ENCODE assay signal across 13 cellular contexts in genomic region chr10:119375574-119376265, GRCh38.
DNase-seq lines count a peak whose midpoint lies in the region; ATAC-seq and TF ChIP-seq lines count a peak whose summit lies in the region.
"Had no signal": no experiment of that assay in that cellular context is flagged by ENCODE, and none has a peak within 500 bp of the region (broad histone marks: within the 10 kb centered on the region; RNA-seq: fewer than 3 reads in every experiment).

No MANE protein-coding gene starts in this region.

- no peaks in the 10 kb centered on the region for H3K9me3 Mint-ChIP-seq in activated CD8-positive, alpha-beta T cell treated with anti-CD3 and anti-CD28 coated beads, Interleukin-2, amount 10 ng/mL, durations not matched to agents 7 days and 5 days (ENCODE audit: insufficient read depth)
- H3K9me3 Mint-ChIP-seq: T-helper 2 cell treated with Interferon-gamma antibody and Interleukin-4, amounts not matched to agents 5 μg/mL and 100 μg/mL, for 36 hours had no signal

- peaks cover 8% of the 10 kb centered on the region for H3K4me1 Mint-ChIP-seq in activated CD8-positive, alpha-beta T cell treated with anti-CD3 and anti-CD28 coated beads, Interleukin-2, amount 10 ng/mL, durations not matched to agents 7 days and 5 days (ENCODE audit: low read depth)

- H3K9me3 ChIP-seq in MG63 (no peaks in the 10 kb centered on the region), esophagus muscularis mucosa (no peaks in the 10 kb centered on the region), mucosa of descending colon (no peaks in the 10 kb centered on the region), colonic mucosa (no peaks in the 10 kb centered on the region)
- H3K9me3 ChIP-seq: body of pancreas had no signal

- H3K27ac Mint-ChIP-seq in activated CD8-positive, alpha-beta T cell treated with anti-CD3 and anti-CD28 coated beads, Interleukin-2, amount 10 ng/mL, durations not matched to agents 7 days and 5 days = no peak overlapping the region
- H3K27ac Mint-ChIP-seq: T-helper 2 cell treated with Interferon-gamma antibody and Interleukin-4, amounts not matched to agents 5 μg/mL and 100 μg/mL, for 36 hours had no signal

- WGBS in esophagus muscularis mucosa = 71% methylated on average over 7 of the region's 7 CpGs

- ATAC-seq in mucosa of descending colon = peak; percentile 20
- ATAC-seq in activated CD8-positive, alpha-beta T cell treated with anti-CD3 and anti-CD28 coated beads, Interleukin-2, amount 10 ng/mL, durations not matched to agents 7 days and 5 days = no peak
- ATAC-seq: body of pancreas had no signal

- no peak overlapping the region for H3K4me3 Mint-ChIP-seq in activated CD8-positive, alpha-beta T cell treated with anti-CD3 and anti-CD28 coated beads, Interleukin-2, amount 10 ng/mL, durations not matched to agents 7 days and 5 days
- H3K4me3 Mint-ChIP-seq: T-helper 2 cell treated with Interferon-gamma antibody and Interleukin-4, amounts not matched to agents 5 μg/mL and 100 μg/mL, for 36 hours had no signal

- H3K36me3 Mint-ChIP-seq in activated CD8-positive, alpha-beta T cell treated with anti-CD3 and anti-CD28 coated beads, Interleukin-2, amount 10 ng/mL, durations not matched to agents 7 days and 5 days (ENCODE audit: low read depth) = peaks cover 7% of the 10 kb centered on the region

- intact Hi-C loops in esophagus muscularis mucosa (cut with DNase I) (no loop called here), mucosa of descending colon (cut with DNase I, micrococcal nuclease) (no loop called here), colonic mucosa (cut with DNase I) (no loop called here)

- POLR2A ChIA-PET in activated CD8-positive, alpha-beta T cell treated with anti-CD3 and anti-CD28 coated beads, Interleukin-2, amount 10 ng/mL, durations not matched to agents 7 days and 5 days (lab: Charles Lee) = interaction anchor here (1.1 kb wide), 1 partner anchor 26 kb away, joined by 4 read pairs; no protein-coding TSS in a partner anchor

- H3K27ac ChIP-seq in esophagus muscularis mucosa (replicated peaks in 1 of 4) (peak overlapping the region; percentile 26 to 67 (median 44)), colonic mucosa (no peak overlapping the region)
- H3K27ac ChIP-seq: body of pancreas had no signal

- no peak for TF ChIP-seq POLR2A in esophagus muscularis mucosa (IDR thresholded peaks at IDR 0.05; ENCODE audit: low read depth)

- no peak overlapping the region for H3K9ac ChIP-seq in colonic mucosa (ENCODE audit: low read depth in 2 of 2, low read length in 2 of 2)

- DNase-seq in ACHN (peak; percentile 12), MG63 (peak; percentile 36), esophagus muscularis mucosa (ENCODE audit: extremely low spot score) (no peak), mucosa of descending colon (peak in 2 of 3 donors; percentile 27 to 31), Kasumi-1 (lab: John Stamatoyannopoulos, UW) (no peak), colonic mucosa (no peak), NCI-H2107 treated with DMSO at 0.1 percent for 48 hours (lab: John Stamatoyannopoulos, UW; ENCODE audit: unreplicated experiment) (no peak)
- DNase-seq in activated CD8-positive, alpha-beta T cell treated with anti-CD3 and anti-CD28 coated beads, Interleukin-2, amount 10 ng/mL, durations not matched to agents 7 days and 5 days = no peak
- DNase-seq: activated CD8-positive, alpha-beta memory T cell treated with anti-CD3 and anti-CD28 coated beads, Interleukin-2, amount 50 U/mL, for 48 hours; body of pancreas; NCI-H1092 treated with DMSO at 0.1 percent for 48 hours; stimulated activated naive CD4-positive, alpha-beta T cell treated with Interleukin-2 at 50 U/mL for 16 hours had no signal

- no peak overlapping the region for H3K4me3 ChIP-seq in MG63
- H3K4me3 ChIP-seq in esophagus muscularis mucosa = no peak overlapping the region
- no peak overlapping the region for H3K4me3 ChIP-seq in mucosa of descending colon
- no peak overlapping the region for H3K4me3 ChIP-seq in colonic mucosa
- H3K4me3 ChIP-seq: body of pancreas had no signal

- H3K36me3 ChIP-seq in MG63 = peaks cover 3% of the 10 kb centered on the region; the same call in 1 of the 2 replicates
- H3K36me3 ChIP-seq in esophagus muscularis mucosa = peaks cover 0 to 2% (median 0%) of the 10 kb centered on the region in 4 donors
- H3K36me3 ChIP-seq in mucosa of descending colon (ENCODE audit: low read depth) = no peaks in the 10 kb centered on the region
- no peaks in the 10 kb centered on the region for H3K36me3 ChIP-seq in colonic mucosa

- TF ChIP-seq CTCF in esophagus muscularis mucosa (IDR thresholded peaks at IDR 0.05) (no peak), mucosa of descending colon (IDR thresholded peaks at IDR 0.05) (no peak), colonic mucosa (IDR thresholded peaks at IDR 0.05) (no peak)

- CTCF ChIA-PET in activated CD8-positive, alpha-beta T cell treated with anti-CD3 and anti-CD28 coated beads, Interleukin-2, amount 10 ng/mL, durations not matched to agents 7 days and 5 days (lab: Charles Lee) = interaction anchor here (1.1 kb wide), 1 partner anchor 167 kb away, joined by 3 read pairs; no protein-coding TSS in a partner anchor

- H3K27me3 Mint-ChIP-seq in activated CD8-positive, alpha-beta T cell treated with anti-CD3 and anti-CD28 coated beads, Interleukin-2, amount 10 ng/mL, durations not matched to agents 7 days and 5 days (ENCODE audit: low read depth) = no peaks in the 10 kb centered on the region

- in situ Hi-C loops in ACHN (cut with HindIII; ENCODE audit: low pct_ligation_motif_present, low pct_unique_long_range_greater_than_20kb, low sequenced_read_pairs) = no loop called here

- TF ChIP-seq EP300 in esophagus muscularis mucosa (IDR thresholded peaks at IDR 0.05) = no peak

- H3K4me1 ChIP-seq in esophagus muscularis mucosa = peaks cover 53 to 65% (median 54%) of the 10 kb centered on the region in 4 donors
- H3K4me1 ChIP-seq in mucosa of descending colon (ENCODE audit: low read depth) = peaks cover 4% of the 10 kb centered on the region
- H3K4me1 ChIP-seq in colonic mucosa = no peaks in the 10 kb centered on the region
- H3K4me1 ChIP-seq: body of pancreas had no signal

- H3K27me3 ChIP-seq in MG63 = no peaks in the 10 kb centered on the region
- H3K27me3 ChIP-seq in esophagus muscularis mucosa = no peaks in the 10 kb centered on the region
- H3K27me3 ChIP-seq in colonic mucosa = no peaks in the 10 kb centered on the region
- H3K27me3 ChIP-seq: body of pancreas had no signal

Comparison
In these comparisons a context has a peak if more than half of its experiments do, and no peak if none do; other contexts are left out.
1. DNase-seq: peak in ACHN (single experiment), MG63 (single experiment) and mucosa of descending colon (2 of 3); none in esophagus muscularis mucosa (single experiment), Kasumi-1 (0 of 2), colonic mucosa (single experiment), activated CD8-positive, alpha-beta T cell treated with anti-CD3 and anti-CD28 coated beads, Interleukin-2, amount 10 ng/mL, durations not matched to agents 7 days and 5 days (single experiment) and NCI-H2107 treated with DMSO at 0.1 percent for 48 hours (single experiment).